ENCODE assay signal across 6 cellular contexts in genomic region chr19:1251503-1252220, GRCh38. TPM values are rescaled to one million over a fixed set of nuclear protein-coding genes. Genes with fewer than 3 reads are reported as not detected.
DNase-seq lines count a peak whose midpoint lies in the region; ATAC-seq and TF ChIP-seq lines count a peak whose summit lies in the region.

No MANE protein-coding gene starts in this region.

- peak overlapping the region; percentile 78 to 86 for H3K4me3 ChIP-seq in gastroesophageal sphincter

- DNase-seq in WTC11 (ENCODE audit: low spot score) = no peak
- DNase-seq in stimulated activated naive CD8-positive, alpha-beta T cell treated with anti-CD3 and anti-CD28 coated beads, Interleukin-15, amount 100 ng/mL, for 72 hours = peak; percentile 70 to 76

- CTCF ChIA-PET in WTC11 (lab: Charles Lee) = interaction anchor here (1.0 kb wide), 1 partner anchor 14 kb away, joined by 4 read pairs; no protein-coding TSS in a partner anchor

- H3K9me3 ChIP-seq in gastroesophageal sphincter = no peaks in the 10 kb centered on the region

- TF ChIP-seq CTCF in WTC11 (IDR thresholded peaks at IDR 0.05) (no peak), gastroesophageal sphincter (IDR thresholded peaks at IDR 0.05) (no peak)

- peak; percentile 37 for TF ChIP-seq POLR2A in GM18951 (IDR thresholded peaks at IDR 0.05; ENCODE audit: extremely low read depth, insufficient read depth, insufficient read length)
- TF ChIP-seq POLR2A in gastroesophageal sphincter (IDR thresholded peaks at IDR 0.05) = peak in 1 of 2 donors; percentile 9

- H3K27me3 ChIP-seq in gastroesophageal sphincter = no peaks in the 10 kb centered on the region

- POLR2A ChIA-PET in WTC11 (lab: Charles Lee) = interaction anchor here (0.6 to 1.2 kb wide), 3 partner anchors 15 to 18 kb away, joined by 3 to 7 read pairs (median 5); partner anchors contain the start of gene CIRBP

- ATAC-seq in WTC11 (no peak), gastroesophageal sphincter (no peak), HG03097 (IDR thresholded peaks at IDR 0.05; ENCODE audit: low FRiP score, unreplicated experiment) (no peak), HG03196 (IDR thresholded peaks at IDR 0.05; ENCODE audit: unreplicated experiment) (no peak)
- peak; percentile 3 for ATAC-seq in stimulated activated naive CD8-positive, alpha-beta T cell treated with anti-CD3 and anti-CD28 coated beads, Interleukin-15, amount 100 ng/mL, for 72 hours

- H3K4me3 Mint-ChIP-seq in WTC11 = peak overlapping the region; percentile 81
- peak overlapping the region; percentile 95 to 98 for H3K4me3 Mint-ChIP-seq in stimulated activated naive CD8-positive, alpha-beta T cell treated with anti-CD3 and anti-CD28 coated beads, Interleukin-15, amount 100 ng/mL, for 72 hours

- no peaks in the 10 kb centered on the region for H3K9me3 Mint-ChIP-seq in WTC11
- H3K9me3 Mint-ChIP-seq in stimulated activated naive CD8-positive, alpha-beta T cell treated with anti-CD3 and anti-CD28 coated beads, Interleukin-15, amount 100 ng/mL, for 72 hours = no peaks in the 10 kb centered on the region

- 0 out of 2 replicates have a peak, but pooled peaks cover 5% of the 10 kb centered on the region for H3K4me1 Mint-ChIP-seq in WTC11
- peaks cover 32% of the 10 kb centered on the region for H3K4me1 Mint-ChIP-seq in stimulated activated naive CD8-positive, alpha-beta T cell treated with anti-CD3 and anti-CD28 coated beads, Interleukin-15, amount 100 ng/mL, for 72 hours

- H3K36me3 Mint-ChIP-seq in WTC11 = peaks cover 30% of the 10 kb centered on the region

- peaks cover 0 to 75% (median 42%) of the 10 kb centered on the region in 3 donors for H3K4me1 ChIP-seq in gastroesophageal sphincter

- 6% methylated on average over 2 of the region's 31 CpGs; no CpG with 5 or more reads in 1 of the 2 donors for WGBS in gastroesophageal sphincter (ENCODE audit: low coverage in 1 of 2), 2 donors

- in situ Hi-C loops in GM18951 (cut with MboI; ENCODE audit: low sequenced_read_pairs, unreplicated experiment) = no loop called here

- TF ChIP-seq EP300 in gastroesophageal sphincter (IDR thresholded peaks at IDR 0.05) = no peak

- H3K27me3 Mint-ChIP-seq in WTC11 (ENCODE audit: low read depth) = no peaks in the 10 kb centered on the region
- no peaks in the 10 kb centered on the region for H3K27me3 Mint-ChIP-seq in stimulated activated naive CD8-positive, alpha-beta T cell treated with anti-CD3 and anti-CD28 coated beads, Interleukin-15, amount 100 ng/mL, for 72 hours

- H3K27ac Mint-ChIP-seq in WTC11 = peak overlapping the region; percentile 93
- peak overlapping the region; percentile 95 for H3K27ac Mint-ChIP-seq in stimulated activated naive CD8-positive, alpha-beta T cell treated with anti-CD3 and anti-CD28 coated beads, Interleukin-15, amount 100 ng/mL, for 72 hours

- peak overlapping the region; percentile 70 to 100 (median 100) for H3K27ac ChIP-seq in gastroesophageal sphincter

- peaks cover 3 to 40% of the 10 kb centered on the region in 2 donors for H3K36me3 ChIP-seq in gastroesophageal sphincter

TF ChIP-seq in WTC11, 78 proteins besides CTCF, POLR2A, EP300 and RAD21:
- TF ChIP-seq SOX15 (CRISPR knock-in tag; IDR thresholded peaks at IDR 0.05) (no peak), OVOL2 (CRISPR knock-in tag; IDR thresholded peaks at IDR 0.05; ENCODE audit: borderline replicate concordance) (no peak), PRDM15 (CRISPR knock-in tag; IDR thresholded peaks at IDR 0.05) (peak; percentile 45; the same call in 1 of the 2 replicates), USF1 (CRISPR knock-in tag; IDR thresholded peaks at IDR 0.05) (peak; percentile 34; the same call in 1 of the 2 replicates)

RNA-seq across cellular contexts. Expression of gene MIDN, which starts 3.3 kb away (rescaled TPM):
- total RNA-seq in WTC11 (2021) = 189 to 190 TPM (median 189 TPM) in 3 replicates
- total RNA-seq in gastroesophageal sphincter = 10 to 100 TPM; 20.0 to 40.1 (median 24.2) TPM

RNA-seq across cellular contexts. Expression of gene ATP5F1D, which starts 10.1 kb away (rescaled TPM):
- total RNA-seq in WTC11 (2021) (262 to 277 TPM (median 270 TPM) in 3 replicates), gastroesophageal sphincter (100 to 1,000 TPM in 1 of 4 donors, 10 to 100 TPM in 3; 62.3 to 116 (median 84.1) TPM)

RNA-seq across cellular contexts. Expression of gene CBARP, which starts 13.9 kb away (rescaled TPM):
- total RNA-seq in WTC11 (2021) (21.9 to 23.6 TPM (median 23.4 TPM) in 3 replicates), gastroesophageal sphincter (under 1 TPM in 3 of 4 donors, not detected in 1; 0.13 to 0.73 (median 0.49) TPM)

RNA-seq across cellular contexts. Expression of gene CIRBP, which starts 17.5 kb away (rescaled TPM):
- total RNA-seq in WTC11 (2021) (256 to 298 TPM (median 256 TPM) in 3 replicates), gastroesophageal sphincter (100 to 1,000 TPM; 350 to 708 (median 559) TPM)

RNA-seq across cellular contexts. Expression of gene FAM174C, which starts 23.7 kb away (rescaled TPM):
- total RNA-seq in WTC11 (2021) = 59.4 to 65.9 TPM (median 65.7 TPM) in 3 replicates
- total RNA-seq in gastroesophageal sphincter = 10 to 100 TPM; 14.2 to 42.2 (median 21.8) TPM

Comparison
In these comparisons a context has a peak if more than half of its experiments do, and no peak if none do; other contexts are left out.
1. RNA of gene CBARP, which starts 13.9 kb away (total RNA-seq): 21.9 to 23.6 TPM in WTC11; 0.13 to 0.73 TPM in gastroesophageal sphincter; every median in the first group is over 10 times any median in the second.